8 cellular contexts compared by ENCODE assay signal in genomic region chr2:43174368-43175186, GRCh38. TPM values are rescaled to one million over a fixed set of nuclear protein-coding genes. Genes with fewer than 3 reads are reported as not detected.
DNase-seq lines count a peak whose midpoint lies in the region; ATAC-seq, FAIRE-seq and TF ChIP-seq lines count a peak whose summit lies in the region.

No MANE protein-coding gene starts in this region.

- H3K4me1 ChIP-seq in endothelial cell of umbilical vein (ENCODE audit: control insufficient read depth, extremely low read depth, insufficient read depth, low read length) (peaks cover 63% of the 10 kb centered on the region), ovary (ENCODE audit: insufficient read depth) (peaks cover 8% of the 10 kb centered on the region)

- POLR2A ChIA-PET in activated CD4-positive, alpha-beta T cell treated with anti-CD3 and anti-CD28 coated beads for 36 hours (lab: Charles Lee) = interaction anchor here (0.6 to 2.2 kb wide), 12 partner anchors 10 to 1002 kb away, joined by 3 to 17 read pairs (median 4); partner anchors contain the start of gene ZFP36L2
- POLR2A ChIA-PET in endothelial cell of umbilical vein (lab: Charles Lee) = interaction anchor here (0.8 to 2.4 kb wide), 3 partner anchors 46 to 52 kb away, joined by 3 to 16 read pairs (median 12); partner anchors contain the start of gene ZFP36L2

- WGBS in ovary, 3 donors = 69% methylated on average over 10 of the region's 10 CpGs

- no peaks in the 10 kb centered on the region for H3K9me1 ChIP-seq in endothelial cell of umbilical vein (replicated peaks; ENCODE audit: control insufficient read depth, extremely low read depth, insufficient read depth, low read length)

- H3K27ac ChIP-seq in endothelial cell of umbilical vein (ENCODE audit: insufficient read depth, low read depth, low read length) = peak overlapping the region; percentile 97
- H3K27ac ChIP-seq in ovary = no peak overlapping the region

- H3K27me3 Mint-ChIP-seq in activated CD4-positive, alpha-beta T cell treated with anti-CD3 and anti-CD28 coated beads for 36 hours = no peaks in the 10 kb centered on the region

- peak overlapping the region; percentile 93 for H3K27ac Mint-ChIP-seq in activated CD4-positive, alpha-beta T cell treated with anti-CD3 and anti-CD28 coated beads for 36 hours

- peak; percentile 89 for DNase-seq in activated CD4-positive, alpha-beta T cell treated with anti-CD3 and anti-CD28 coated beads for 36 hours
- DNase-seq in endothelial cell of umbilical vein (ENCODE audit: low read depth, low spot score) (peak; percentile 96), NCI-H1694 (lab: John Stamatoyannopoulos, UW) (no peak), ovary (no peak), NCI-H2171 (lab: John Stamatoyannopoulos, UW) (no peak)
- DNase-seq in stimulated activated CD4-positive, alpha-beta T cell treated with anti-CD3 and anti-CD28 coated beads, Interleukin-15, amount 100 ng/mL, for 1 hour (ENCODE audit: low read depth in 1 of 2, low spot score in 1 of 2) = peak; percentile 47 to 60

- peak overlapping the region; percentile 51 for H3K4me2 ChIP-seq in endothelial cell of umbilical vein (ENCODE audit: insufficient read depth, low read length)

- H3K4me1 Mint-ChIP-seq in activated CD4-positive, alpha-beta T cell treated with anti-CD3 and anti-CD28 coated beads for 36 hours = peaks cover 91% of the 10 kb centered on the region

- CTCF ChIA-PET in activated CD4-positive, alpha-beta T cell treated with anti-CD3 and anti-CD28 coated beads for 36 hours (lab: Charles Lee) = interaction anchor here (0.6 to 9.5 kb wide), 14 partner anchors 10 to 240 kb away, joined by 3 to 62 read pairs (median 4); partner anchors contain the start of gene ZFP36L2
- CTCF ChIA-PET in endothelial cell of umbilical vein (lab: Charles Lee) = interaction anchor here (0.6 to 2.6 kb wide), 14 partner anchors 9 to 346 kb away, joined by 3 to 22 read pairs (median 4); partner anchors contain the start of gene ZFP36L2

- peak overlapping the region; percentile 69 for H3K9ac ChIP-seq in endothelial cell of umbilical vein (replicated peaks; ENCODE audit: extremely low read depth, insufficient read depth, low read length)

- ATAC-seq in GM19025 (IDR thresholded peaks at IDR 0.05; ENCODE audit: low read depth, unreplicated experiment) = peak; percentile 86
- peak; percentile 81 for ATAC-seq in HG03103 (IDR thresholded peaks at IDR 0.05; ENCODE audit: low read depth, unreplicated experiment)
- peak; percentile 77 for ATAC-seq in activated CD4-positive, alpha-beta T cell treated with anti-CD3 and anti-CD28 coated beads for 36 hours

- peaks cover 6% of the 10 kb centered on the region for H3K9me3 Mint-ChIP-seq in activated CD4-positive, alpha-beta T cell treated with anti-CD3 and anti-CD28 coated beads for 36 hours (ENCODE audit: low read depth)

- dilution Hi-C loops in endothelial cell of umbilical vein (cut with MboI; ENCODE audit: extremely low pct_ligation_motif_present, low sequenced_read_pairs) = loop anchor here (10.0 kb wide), 1 partner anchor 50 kb away; the partner anchor contains the start of gene ZFP36L2

- H3K27me3 ChIP-seq in endothelial cell of umbilical vein (ENCODE audit: control insufficient read depth in 2 of 2, insufficient read depth in 2 of 2, low read length in 2 of 2) (no peaks in the 10 kb centered on the region), ovary (no peaks in the 10 kb centered on the region)

- H3K4me3 Mint-ChIP-seq in activated CD4-positive, alpha-beta T cell treated with anti-CD3 and anti-CD28 coated beads for 36 hours = peak overlapping the region; percentile 53

- intact Hi-C loops in activated CD4-positive, alpha-beta T cell treated with anti-CD3 and anti-CD28 coated beads for 36 hours (cut with DNase I, micrococcal nuclease) = loop anchor here (1.0 kb wide), 9 partner anchors 10 to 364 kb away; partner anchors contain the start of gene ZFP36L2 (in 2 of the 2)
- intact Hi-C loops in endothelial cell of umbilical vein (cut with micrococcal nuclease) (loop anchor here (1.0 to 2.0 kb wide), 4 partner anchors 48 to 214 kb away; partner anchors contain the start of gene ZFP36L2), ovary (cut with DNase I) (loop anchor here in 1 of 4 donors (5.0 kb wide), 1 partner anchor 43 kb away; no protein-coding TSS in a partner anchor)

- TF ChIP-seq POLR2A in endothelial cell of umbilical vein (IDR thresholded peaks at IDR 0.05; ENCODE audit: low read depth, low read length) (peak; percentile 18), ovary (IDR thresholded peaks at IDR 0.05) (no peak)

- H3K9me3 ChIP-seq in endothelial cell of umbilical vein (replicated peaks; ENCODE audit: control insufficient read depth, insufficient read depth, low read length) = no peaks in the 10 kb centered on the region
- H3K9me3 ChIP-seq in ovary = no peaks in the 10 kb centered on the region

- H3K36me3 Mint-ChIP-seq in activated CD4-positive, alpha-beta T cell treated with anti-CD3 and anti-CD28 coated beads for 36 hours (ENCODE audit: low read depth) = peaks cover 4% of the 10 kb centered on the region

- no peaks in the 10 kb centered on the region for H3K79me2 ChIP-seq in endothelial cell of umbilical vein (ENCODE audit: control insufficient read depth, insufficient read depth, low read length)

- no peak for TF ChIP-seq EP300 in ovary (IDR thresholded peaks at IDR 0.05)

- TSS peak; percentile 24 for BruUV-seq in endothelial cell of umbilical vein (replicated peaks; lab: Mats Ljungman, UMichigan)

- H2AFZ ChIP-seq in endothelial cell of umbilical vein (ENCODE audit: low read depth, low read length) = no peak overlapping the region

- TF ChIP-seq CTCF in endothelial cell of umbilical vein (IDR thresholded peaks at IDR 0.05; ENCODE audit: extremely low read depth in 1 of 2, insufficient read depth in 1 of 2, low read depth in 1 of 2, low read length in 2 of 2) (no peak), ovary (IDR thresholded peaks at IDR 0.05) (no peak)

- H3K4me3 ChIP-seq in endothelial cell of umbilical vein (replicated peaks in 1 of 3; ENCODE audit: insufficient read depth in 1 of 3, low read depth in 1 of 3, low read length in 3 of 3) (peak overlapping the region in 1 of 3 experiments; percentile 9), ovary (no peak overlapping the region)

- H3K36me3 ChIP-seq in endothelial cell of umbilical vein (ENCODE audit: control insufficient read depth in 2 of 2, extremely low read depth in 1 of 2, insufficient read depth in 2 of 2, low read length in 2 of 2) (no peaks in the 10 kb centered on the region), ovary (no peaks in the 10 kb centered on the region)

- H4K20me1 ChIP-seq in endothelial cell of umbilical vein (replicated peaks; ENCODE audit: control insufficient read depth, extremely low read depth, insufficient read depth, low read length) = no peaks in the 10 kb centered on the region

- FAIRE-seq in endothelial cell of umbilical vein (lab: Jason Lieb, UNC) = peak; percentile 98

TF ChIP-seq in endothelial cell of umbilical vein, 7 proteins besides CTCF, POLR2A, EP300 and RAD21:
- TF ChIP-seq POLR2AphosphoS5 (IDR thresholded peaks at IDR 0.05; ENCODE audit: insufficient read depth, low read depth, low read length) (peak; percentile 90), MYC (IDR thresholded peaks at IDR 0.05; ENCODE audit: low read depth, low read length) (no peak), FOS (IDR thresholded peaks at IDR 0.05; ENCODE audit: borderline replicate concordance, insufficient read depth, low read length) (peak; percentile 75), MAX (IDR thresholded peaks at IDR 0.05; ENCODE audit: insufficient read depth, insufficient read length) (no peak), JUN (IDR thresholded peaks at IDR 0.05; ENCODE audit: borderline replicate concordance, insufficient read depth, insufficient read length, low read depth) (peak; percentile 45), GATA2 (IDR thresholded peaks at IDR 0.05; ENCODE audit: insufficient read depth, insufficient read length, low read depth, low read length) (peak; percentile 36), EZH2 (IDR thresholded peaks at IDR 0.05; ENCODE audit: borderline replicate concordance, low read depth, low read length, severe bottlenecking) (no peak)

RNA-seq across cellular contexts. Expression of gene ZFP36L2, which starts 51.8 kb away (rescaled TPM):
- total RNA-seq in activated CD4-positive, alpha-beta T cell treated with anti-CD3 and anti-CD28 coated beads for 36 hours = 10 to 100 TPM; 74.4 to 77.7 TPM
- total RNA-seq in endothelial cell of umbilical vein (73.4 and 75.9 TPM in 2 replicates), ovary (100 to 1,000 TPM; 115 to 369 (median 254) TPM)
- polyA plus RNA-seq in endothelial cell of umbilical vein (13.2 and 14.5 TPM in 2 replicates), ovary (100 to 1,000 TPM; 162 to 169 TPM)
- polyA plus RNA-seq in endothelial cell of umbilical vein (2011; cell fraction: cytosol; rRNA removed) = 10.2 and 12.1 TPM in 2 replicates
- polyA plus RNA-seq in endothelial cell of umbilical vein (2011; cell fraction: nucleus; rRNA removed) = 15.6 and 20.8 TPM in 2 replicates
- polyA plus RNA-seq in endothelial cell of umbilical vein (2012) = 28.9 and 35.9 TPM in 2 replicates
- polyA minus RNA-seq in endothelial cell of umbilical vein = 6.9 and 10.8 TPM in 2 replicates
- 20.3 TPM for polyA minus RNA-seq in endothelial cell of umbilical vein (2011; cell fraction: cytosol; rRNA and poly(A)+ RNA removed)
- 11.7 and 17.1 TPM in 2 replicates for polyA minus RNA-seq in endothelial cell of umbilical vein (2011; cell fraction: nucleus; rRNA and poly(A)+ RNA removed)

Comparison
In these comparisons a context has a peak if more than half of its experiments do, and no peak if none do; other contexts are left out.
1. DNase-seq: peak in activated CD4-positive, alpha-beta T cell treated with anti-CD3 and anti-CD28 coated beads for 36 hours (single experiment), endothelial cell of umbilical vein (single experiment) and stimulated activated CD4-positive, alpha-beta T cell treated with anti-CD3 and anti-CD28 coated beads, Interleukin-15, amount 100 ng/mL, for 1 hour (2 of 2); none in NCI-H1694 (single experiment), ovary (0 of 5) and NCI-H2171 (single experiment).
2. Peak in every context shown above with its lines, with median percentiles within 50 percentile points of each other: ATAC-seq.